ENCODE assay signal across 8 cellular contexts in genomic region chr5:54743997-54744788, GRCh38.
DNase-seq lines count a peak whose midpoint lies in the region; TF ChIP-seq lines count a peak whose summit lies in the region.

No MANE protein-coding gene starts in this region.

- DNase-seq in GDM1 (lab: John Stamatoyannopoulos, UW) = peak; percentile 28
- peak; percentile 96 for DNase-seq in HFFc6
- peak; percentile 48 to 83 for DNase-seq in NOMO-1 (lab: John Stamatoyannopoulos, UW; ENCODE audit: unreplicated experiment in 2 of 2)
- DNase-seq in activated T-helper 1 cell treated with anti-CD3 and anti-CD28 coated beads, Interleukin-12 subunit alpha, Interleukin-12 subunit beta, Interleukin-2, Interleukin-4 antibody, amounts not matched to agents 30 ng/mL and 10 ng/mL and 1 ng/mL, durations not matched to agents 14 hours and 24 hours and 36 hours (ENCODE audit: low spot score) = peak; percentile 63
- DNase-seq in fibroblast of villous mesenchyme (ENCODE audit: low read depth) = peak; percentile 98
- DNase-seq in progenitor cell of endocrine pancreas (ENCODE audit: low spot score, unreplicated experiment) = no peak
- DNase-seq in DMS79 treated with DMSO at 0.1 percent for 48 hours (lab: John Stamatoyannopoulos, UW) = no peak
- DNase-seq in D341Med (ENCODE audit: low spot score) = no peak

- peak overlapping the region; percentile 73 for H3K4me3 Mint-ChIP-seq in HFFc6
- peak overlapping the region; percentile 50 for H3K4me3 Mint-ChIP-seq in activated T-helper 1 cell treated with anti-CD3 and anti-CD28 coated beads, Interleukin-12 subunit alpha, Interleukin-12 subunit beta, Interleukin-2, Interleukin-4 antibody, amounts not matched to agents 30 ng/mL and 10 ng/mL and 1 ng/mL, durations not matched to agents 14 hours and 24 hours and 36 hours
- no peak overlapping the region for H3K4me3 Mint-ChIP-seq in progenitor cell of endocrine pancreas (ENCODE audit: low read depth)

- no peak overlapping the region for H3K4me3 ChIP-seq in fibroblast of villous mesenchyme (ENCODE audit: low read depth, low read length)

- H3K27me3 Mint-ChIP-seq in HFFc6 (ENCODE audit: insufficient read depth) (no peaks in the 10 kb centered on the region), progenitor cell of endocrine pancreas (peaks cover 14% of the 10 kb centered on the region)
- H3K27me3 Mint-ChIP-seq in activated T-helper 1 cell treated with anti-CD3 and anti-CD28 coated beads, Interleukin-12 subunit alpha, Interleukin-12 subunit beta, Interleukin-2, Interleukin-4 antibody, amounts not matched to agents 30 ng/mL and 10 ng/mL and 1 ng/mL, durations not matched to agents 14 hours and 24 hours and 36 hours (ENCODE audit: insufficient read depth) = no peaks in the 10 kb centered on the region

- intact Hi-C loops in activated T-helper 1 cell treated with anti-CD3 and anti-CD28 coated beads, Interleukin-12 subunit alpha, Interleukin-12 subunit beta, Interleukin-2, Interleukin-4 antibody, amounts not matched to agents 30 ng/mL and 10 ng/mL and 1 ng/mL, durations not matched to agents 14 hours and 24 hours and 36 hours (cut with micrococcal nuclease) = loop anchor here (1.0 to 5.0 kb wide), 8 partner anchors 9 to 226 kb away; no protein-coding TSS in a partner anchor

- H3K36me3 Mint-ChIP-seq in HFFc6 (ENCODE audit: low read depth) (no peaks in the 10 kb centered on the region), progenitor cell of endocrine pancreas (ENCODE audit: insufficient read depth) (no peaks in the 10 kb centered on the region)
- peaks cover 8% of the 10 kb centered on the region for H3K36me3 Mint-ChIP-seq in activated T-helper 1 cell treated with anti-CD3 and anti-CD28 coated beads, Interleukin-12 subunit alpha, Interleukin-12 subunit beta, Interleukin-2, Interleukin-4 antibody, amounts not matched to agents 30 ng/mL and 10 ng/mL and 1 ng/mL, durations not matched to agents 14 hours and 24 hours and 36 hours (ENCODE audit: low read depth)

- peaks cover 62% of the 10 kb centered on the region for H3K4me1 Mint-ChIP-seq in HFFc6 (ENCODE audit: low read depth)
- H3K4me1 Mint-ChIP-seq in activated T-helper 1 cell treated with anti-CD3 and anti-CD28 coated beads, Interleukin-12 subunit alpha, Interleukin-12 subunit beta, Interleukin-2, Interleukin-4 antibody, amounts not matched to agents 30 ng/mL and 10 ng/mL and 1 ng/mL, durations not matched to agents 14 hours and 24 hours and 36 hours (ENCODE audit: low read depth) = peaks cover 20% of the 10 kb centered on the region
- H3K4me1 Mint-ChIP-seq in progenitor cell of endocrine pancreas (ENCODE audit: low read depth) = peaks cover 13% of the 10 kb centered on the region

- H3K27ac Mint-ChIP-seq in HFFc6 (peak overlapping the region; percentile 99), progenitor cell of endocrine pancreas (peak overlapping the region; percentile 90)
- peak overlapping the region; percentile 87 for H3K27ac Mint-ChIP-seq in activated T-helper 1 cell treated with anti-CD3 and anti-CD28 coated beads, Interleukin-12 subunit alpha, Interleukin-12 subunit beta, Interleukin-2, Interleukin-4 antibody, amounts not matched to agents 30 ng/mL and 10 ng/mL and 1 ng/mL, durations not matched to agents 14 hours and 24 hours and 36 hours

- no peak for TF ChIP-seq CTCF in HFFc6 (IDR thresholded peaks at IDR 0.05)
- TF ChIP-seq CTCF in fibroblast of villous mesenchyme (IDR thresholded peaks at IDR 0.05; ENCODE audit: insufficient read depth, low read depth, low read length) = no peak
- no peak for TF ChIP-seq CTCF in progenitor cell of endocrine pancreas (IDR thresholded peaks at IDR 0.05; ENCODE audit: unreplicated experiment)

- H3K9me3 Mint-ChIP-seq in HFFc6 (no peaks in the 10 kb centered on the region), progenitor cell of endocrine pancreas (ENCODE audit: low read depth) (no peaks in the 10 kb centered on the region)
- no peaks in the 10 kb centered on the region for H3K9me3 Mint-ChIP-seq in activated T-helper 1 cell treated with anti-CD3 and anti-CD28 coated beads, Interleukin-12 subunit alpha, Interleukin-12 subunit beta, Interleukin-2, Interleukin-4 antibody, amounts not matched to agents 30 ng/mL and 10 ng/mL and 1 ng/mL, durations not matched to agents 14 hours and 24 hours and 36 hours

Comparison
In these comparisons a context has a peak if more than half of its experiments do, and no peak if none do; other contexts are left out.
1. DNase-seq: peak in GDM1 (single experiment), HFFc6 (single experiment), NOMO-1 (2 of 2), activated T-helper 1 cell treated with anti-CD3 and anti-CD28 coated beads, Interleukin-12 subunit alpha, Interleukin-12 subunit beta, Interleukin-2, Interleukin-4 antibody, amounts not matched to agents 30 ng/mL and 10 ng/mL and 1 ng/mL, durations not matched to agents 14 hours and 24 hours and 36 hours (single experiment) and fibroblast of villous mesenchyme (single experiment); none in progenitor cell of endocrine pancreas (single experiment), DMS79 treated with DMSO at 0.1 percent for 48 hours (single experiment) and D341Med (single experiment).
2. Peak in every context shown above with its lines, with median percentiles within 50 percentile points of each other: H3K27ac Mint-ChIP-seq.